Comparison of ENCODE assay signal across 8 cellular contexts in the genomic region with DNA sequence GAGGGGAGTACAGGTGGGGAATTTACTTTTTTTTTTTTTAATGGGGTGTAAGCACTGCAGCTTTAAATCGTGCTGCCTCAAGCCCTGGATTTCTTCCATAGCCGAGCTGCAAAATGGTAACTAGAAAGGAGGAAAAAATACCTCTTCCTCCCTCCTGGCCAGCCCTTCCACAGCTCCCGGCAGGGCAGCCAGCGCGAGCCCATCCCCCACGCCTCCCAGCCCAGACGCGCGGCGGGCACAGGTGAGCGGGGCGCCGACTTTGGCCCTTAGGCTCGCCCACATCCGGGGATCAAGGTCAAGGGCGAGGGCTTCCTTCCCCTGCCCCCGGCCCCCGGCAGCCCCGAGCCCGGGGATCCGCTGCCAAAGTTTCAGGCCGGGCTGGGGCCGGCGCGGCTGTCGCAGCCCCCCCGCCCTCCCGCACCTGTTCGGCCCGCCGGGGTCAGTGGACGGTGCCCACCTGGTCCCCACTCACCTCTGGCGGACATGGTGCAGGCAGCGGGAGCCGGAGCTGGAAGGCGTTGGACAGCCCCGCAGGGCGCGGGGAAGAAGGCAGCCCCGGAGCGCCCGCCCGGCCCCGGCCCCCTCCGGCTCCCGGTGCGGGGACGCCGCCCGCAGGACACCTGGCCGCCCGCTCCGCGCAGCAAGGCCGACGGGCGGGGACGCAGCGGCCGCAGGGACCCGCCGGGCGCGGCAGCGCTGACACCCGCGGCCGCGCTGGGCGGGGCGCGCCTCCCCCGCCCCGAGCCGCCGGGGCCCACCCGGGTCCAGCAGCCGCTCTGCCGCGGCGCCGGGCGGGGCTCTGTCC.
DNase-seq lines count a peak whose midpoint lies in the region; ATAC-seq and TF ChIP-seq lines count a peak whose summit lies in the region.

No MANE protein-coding gene starts in this region.

- TF ChIP-seq CTCF in epithelial cell of esophagus (IDR thresholded peaks at IDR 0.05; ENCODE audit: insufficient read depth, low read depth, low read length, missing control alignments) = no peak

- H3K27ac Mint-ChIP-seq in activated T-cell treated with anti-CD3 and anti-CD28 coated beads, Interleukin-2, amount 50 U/mL, for 24 hours = no peak overlapping the region

- H3K36me3 Mint-ChIP-seq in activated T-cell treated with anti-CD3 and anti-CD28 coated beads, Interleukin-2, amount 50 U/mL, for 24 hours (ENCODE audit: low read depth) = no peaks in the 10 kb centered on the region

- H3K27me3 Mint-ChIP-seq in activated T-cell treated with anti-CD3 and anti-CD28 coated beads, Interleukin-2, amount 50 U/mL, for 24 hours = peaks cover 60% of the 10 kb centered on the region

- H3K9me3 ChIP-seq in muscle layer of duodenum (ENCODE audit: control insufficient read depth in 1 of 2, low read length in 2 of 2) = no peaks in the 10 kb centered on the region

- H3K4me1 ChIP-seq in muscle layer of duodenum (ENCODE audit: control insufficient read depth in 1 of 2, insufficient read depth in 2 of 2, low read length in 2 of 2) = peaks cover 0 to 7% of the 10 kb centered on the region in 2 donors

- no peak for ATAC-seq in GM21737 (IDR thresholded peaks at IDR 0.05; ENCODE audit: unreplicated experiment)

- no peaks in the 10 kb centered on the region for H3K9me3 Mint-ChIP-seq in activated T-cell treated with anti-CD3 and anti-CD28 coated beads, Interleukin-2, amount 50 U/mL, for 24 hours

- no peaks in the 10 kb centered on the region for H3K36me3 ChIP-seq in muscle layer of duodenum (ENCODE audit: control insufficient read depth in 1 of 2, insufficient read depth in 2 of 2, low read length in 2 of 2)

- no peak overlapping the region for H3K27ac ChIP-seq in muscle layer of duodenum (ENCODE audit: low read length)

- H3K4me3 ChIP-seq in epithelial cell of esophagus (ENCODE audit: low read length) = peak overlapping the region; percentile 48
- peak overlapping the region; percentile 50 to 68 for H3K4me3 ChIP-seq in muscle layer of duodenum (ENCODE audit: low read depth in 1 of 2, low read length in 2 of 2)

- peak overlapping the region; percentile 71 for H3K4me3 Mint-ChIP-seq in activated T-cell treated with anti-CD3 and anti-CD28 coated beads, Interleukin-2, amount 50 U/mL, for 24 hours

- peak; percentile 39 for DNase-seq in activated T-cell treated with anti-CD3 and anti-CD28 coated beads, Interleukin-2, amount 50 U/mL, for 24 hours
- DNase-seq in activated T-cell treated with anti-CD3 and anti-CD28 coated beads for 4 hours = no peak
- peak; percentile 68 for DNase-seq in SW480 (ENCODE audit: low spot score)
- DNase-seq in epithelial cell of esophagus (ENCODE audit: low read depth) = peak; percentile 16
- no peak for DNase-seq in SW 1271 (lab: John Stamatoyannopoulos, UW)
- DNase-seq in NCI-H1048 (lab: John Stamatoyannopoulos, UW) = no peak

- peaks cover 12% of the 10 kb centered on the region for H3K4me1 Mint-ChIP-seq in activated T-cell treated with anti-CD3 and anti-CD28 coated beads, Interleukin-2, amount 50 U/mL, for 24 hours (ENCODE audit: low read depth)

- no peaks in the 10 kb centered on the region for H3K27me3 ChIP-seq in muscle layer of duodenum (ENCODE audit: low read depth, low read length)

Comparison
In these comparisons a context has a peak if more than half of its experiments do, and no peak if none do; other contexts are left out.
1. DNase-seq: peak in activated T-cell treated with anti-CD3 and anti-CD28 coated beads, Interleukin-2, amount 50 U/mL, for 24 hours (single experiment), SW480 (single experiment) and epithelial cell of esophagus (single experiment); none in activated T-cell treated with anti-CD3 and anti-CD28 coated beads for 4 hours (single experiment), SW 1271 (0 of 2) and NCI-H1048 (single experiment).